Comparison of ENCODE assay signal across 19 cellular contexts in the genomic region with DNA sequence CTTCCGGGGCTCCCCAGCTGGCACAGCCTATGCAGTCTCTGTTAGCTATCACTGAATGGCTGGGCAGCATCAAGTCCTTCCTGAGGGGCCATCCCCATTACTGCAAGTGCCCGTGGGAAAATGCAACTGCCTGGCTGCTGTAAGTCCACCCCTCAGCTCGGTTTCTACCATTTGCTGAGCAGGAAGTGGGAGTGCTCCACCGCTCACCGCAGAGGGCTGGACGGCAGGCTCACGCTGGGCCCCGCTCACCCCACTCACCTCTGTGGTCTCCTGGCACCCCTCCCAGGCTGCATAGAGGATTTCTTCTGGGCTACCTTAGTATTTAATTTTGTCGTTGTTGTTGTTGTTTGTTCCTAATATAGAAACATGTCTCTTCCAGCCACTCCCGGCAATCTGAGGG.
"Had no signal": no experiment of that assay in that cellular context is flagged by ENCODE, and none has a peak within 500 bp of the region (broad histone marks: within the 10 kb centered on the region; RNA-seq: fewer than 3 reads in every experiment).

No MANE protein-coding gene starts in this region.

- H3K27ac Mint-ChIP-seq: activated T-cell treated with anti-CD3 and anti-CD28 coated beads, Interleukin-2, amount 50 U/mL, for 24 hours; T-helper 1 cell treated with Interleukin-12 subunit alpha and Interleukin-12 subunit beta and Interleukin-4 antibody, amounts not matched to agents 30 μg/mL and 1 μg/mL, for 36 hours; WTC11 had no signal

- H3K4me3 ChIP-seq: body of pancreas, dorsolateral prefrontal cortex, esophagus squamous epithelium, gastrocnemius medialis, prostate gland, tibial artery had no signal

- H3K27me3 ChIP-seq: body of pancreas, dorsolateral prefrontal cortex, esophagus squamous epithelium, gastrocnemius medialis, tibial artery had no signal

- H3K4me3 Mint-ChIP-seq: activated naive CD4-positive, alpha-beta T cell treated with anti-CD3 and anti-CD28 coated beads, Interleukin-2, amount 10 ng/mL, durations not matched to agents 7 days and 5 days; activated T-cell treated with anti-CD3 and anti-CD28 coated beads, Interleukin-2, amount 50 U/mL, for 24 hours; naive thymus-derived CD4-positive, alpha-beta T cell; stimulated activated naive CD8-positive, alpha-beta T cell treated with anti-CD3 and anti-CD28 coated beads, Interleukin-15, amount 100 ng/mL, for 72 hours; T-helper 1 cell treated with Interleukin-12 subunit alpha and Interleukin-12 subunit beta and Interleukin-4 antibody, amounts not matched to agents 30 μg/mL and 1 μg/mL, for 36 hours; WTC11 had no signal

- H3K4me1 ChIP-seq: body of pancreas, esophagus squamous epithelium, prostate gland had no signal

- H3K27ac ChIP-seq: body of pancreas, dorsolateral prefrontal cortex, esophagus squamous epithelium, gastrocnemius medialis, prostate gland, tibial artery had no signal

- DNase-seq: activated CD4-positive, alpha-beta T cell treated with anti-CD3 and anti-CD28 coated beads, Interleukin-2, amount 50 U/mL, for 48 hours; activated naive CD4-positive, alpha-beta T cell treated with anti-CD3 and anti-CD28 coated beads, Interleukin-2, amount 10 ng/mL, durations not matched to agents 7 days and 5 days; activated T-cell treated with anti-CD3 and anti-CD28 coated beads, Interleukin-2, amount 50 U/mL, for 24 hours; anterior cingulate cortex; body of pancreas; dorsolateral prefrontal cortex; esophagus squamous epithelium; gastrocnemius medialis; kidney; naive thymus-derived CD4-positive, alpha-beta T cell; stimulated activated CD4-positive, alpha-beta T cell treated with anti-CD3 and anti-CD28 coated beads, Interleukin-12 subunit alpha, Interleukin-12 subunit beta, amount 100 ng/mL, for 4 hours; stimulated activated CD4-positive, alpha-beta T cell treated with anti-CD3 and anti-CD28 coated beads, Interleukin-4, amount 100 ng/mL, for 4 hours; stimulated activated naive CD8-positive, alpha-beta T cell treated with anti-CD3 and anti-CD28 coated beads, Interleukin-15, amount 100 ng/mL, for 72 hours; T1000; tibial artery had no signal

- H3K27me3 Mint-ChIP-seq: activated T-cell treated with anti-CD3 and anti-CD28 coated beads, Interleukin-2, amount 50 U/mL, for 24 hours; stimulated activated naive CD8-positive, alpha-beta T cell treated with anti-CD3 and anti-CD28 coated beads, Interleukin-15, amount 100 ng/mL, for 72 hours had no signal

- H3K36me3 ChIP-seq: gastrocnemius medialis, prostate gland had no signal

- H3K9me3 ChIP-seq: body of pancreas, gastrocnemius medialis, prostate gland had no signal

- H3K4me1 Mint-ChIP-seq: WTC11 had no signal

- ATAC-seq: body of pancreas; gastrocnemius medialis; left lobe of liver; naive thymus-derived CD4-positive, alpha-beta T cell; stimulated activated naive CD8-positive, alpha-beta T cell treated with anti-CD3 and anti-CD28 coated beads, Interleukin-15, amount 100 ng/mL, for 72 hours; WTC11 had no signal
